30 cellular contexts compared by ENCODE assay signal in the genomic region with DNA sequence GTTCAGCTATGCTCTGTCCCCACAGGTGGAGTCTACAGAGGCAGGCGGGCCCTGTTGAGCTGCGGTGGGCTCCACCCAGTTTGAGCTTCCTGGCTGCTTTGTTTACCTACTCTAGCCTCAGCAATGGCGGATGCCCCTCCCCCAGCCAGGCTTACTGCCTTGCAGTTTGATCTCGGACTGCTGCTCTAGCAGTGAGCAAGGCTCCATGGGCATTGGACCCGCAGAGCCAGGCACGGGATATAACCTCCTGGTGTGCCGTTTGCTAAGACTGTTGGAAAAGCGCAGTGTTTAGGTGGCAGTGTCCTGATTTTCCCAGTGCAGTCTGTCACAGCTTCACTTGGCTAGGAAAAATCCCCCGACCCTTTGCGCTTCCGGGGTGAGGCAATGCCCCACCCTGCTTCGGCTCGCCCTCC.
DNase-seq lines count a peak whose midpoint lies in the region; ATAC-seq, FAIRE-seq and TF ChIP-seq lines count a peak whose summit lies in the region.
"Had no signal": no experiment of that assay in that cellular context is flagged by ENCODE, and none has a peak within 500 bp of the region (broad histone marks: within the 10 kb centered on the region; RNA-seq: fewer than 3 reads in every experiment).

No MANE protein-coding gene starts in this region.

- CTCF ChIA-PET in K562 (lab: Yijun Ruan, JAX; ENCODE audit: low intra/inter-chr PET ratio) = no interaction called here

- H3K4me1 ChIP-seq in K562 (replicated peaks in 1 of 2; ENCODE audit: control insufficient read depth in 2 of 2, insufficient read depth in 2 of 2, low read length in 2 of 2) = no peaks in the 10 kb centered on the region; a peak in 1 of 5 replicates
- H3K4me1 ChIP-seq: adrenal gland, BE2C, left ventricle myocardium inferior, prostate gland, testis, vagina had no signal

- H3K9me1 ChIP-seq in K562 (ENCODE audit: control insufficient read depth, insufficient read depth, low read length) = no peaks in the 10 kb centered on the region

- no peak for TF ChIP-seq CTCF in K562 (IDR thresholded peaks at IDR 0.05 in 2 of 3, conservative IDR thresholded peaks at IDR 0.05 in 1 of 3; ENCODE audit: insufficient read depth in 2 of 3, low read depth in 1 of 3, low read length in 3 of 3)

- no peak; the same call in 1 of the 2 replicates for TF ChIP-seq POLR2A in K562 (conservative IDR thresholded peaks at IDR 0.05)

- FAIRE-seq in K562 (lab: Jason Lieb, UNC) = no peak
- FAIRE-seq: GM18507 had no signal

- ATAC-seq in K562 (peak; percentile 70), HG03469 (IDR thresholded peaks at IDR 0.05; ENCODE audit: unreplicated experiment) (no peak), HG02885 (IDR thresholded peaks at IDR 0.05; ENCODE audit: poor library complexity, unreplicated experiment) (no peak), HG03135 (IDR thresholded peaks at IDR 0.05; ENCODE audit: unreplicated experiment) (no peak)
- ATAC-seq: sciatic nerve; stimulated activated naive B cell treated with anti-CD40 and anti-IgM and Interleukin-4, amounts not matched to agents 10 μg/mL and 1 μg/mL and 100 μg/mL, for 72 hours had no signal

- peak overlapping the region; percentile 53 to 74; a peak in 2 of 4 replicates for H3K9ac ChIP-seq in K562 (ENCODE audit: insufficient read depth in 1 of 2, low read depth in 2 of 2, low read length in 2 of 2)

- in situ Hi-C loops in K562 (cut with MboI) = no loop called here

- no peak for TF ChIP-seq EP300 in K562 (IDR thresholded peaks at IDR 0.05; ENCODE audit: low read length)

- no peaks in the 10 kb centered on the region for H3K79me2 ChIP-seq in K562 (ENCODE audit: control insufficient read depth, insufficient read depth, low read length)

- H4K20me1 ChIP-seq in K562 (replicated peaks; ENCODE audit: control insufficient read depth, insufficient read depth, low read length) = no peaks in the 10 kb centered on the region

- no peak for TF ChIP-seq RAD21 in K562 (CRISPR knock-in tag; conservative IDR thresholded peaks at IDR 0.05 in 1 of 2, IDR thresholded peaks at IDR 0.05 in 1 of 2)

- no TSS peak for BruUV-seq in K562 (replicated peaks; lab: Mats Ljungman, UMichigan)

- H3K36me3 ChIP-seq in K562 (ENCODE audit: control insufficient read depth, insufficient read depth, low read length) = no peaks in the 10 kb centered on the region
- H3K36me3 ChIP-seq: adrenal gland, BE2C, neutrophil, prostate gland, vagina had no signal

- peak overlapping the region; percentile 98 for H2AFZ ChIP-seq in K562 (ENCODE audit: low read depth, low read length)
- H2AFZ ChIP-seq: PC-9 had no signal

- H3K27ac ChIP-seq in K562 (ENCODE audit: extremely low read depth, low read depth, low read length) = no peak overlapping the region; the same call in 2 of the 3 replicates
- H3K27ac ChIP-seq: adrenal gland, epithelial cell of prostate, left ventricle myocardium inferior, neutrophil, PC-9, prostate gland, testis, vagina, VCaP had no signal

- intact Hi-C loops in K562 (cut with micrococcal nuclease) = no loop called here

- no peaks in the 10 kb centered on the region for H3K9me3 ChIP-seq in K562 (replicated peaks; ENCODE audit: control insufficient read depth, insufficient read depth, low read depth, low read length)
- H3K9me3 ChIP-seq: adrenal gland, BE2C, neutrophil, prostate gland, testis, vagina had no signal

- WGBS in K562 (ENCODE audit: insufficient coverage, low coverage, missing lambda C conversion rate) = 6% methylated on average over 13 of the region's 13 CpGs

- DNase-seq in activated gamma-delta T cell treated with Interleukin-2 at 50 U/mL for 16 hours (peak; percentile 12), activated gamma-delta T cell (lab: John Stamatoyannopoulos, UW) (no peak), NCI-H748 (lab: John Stamatoyannopoulos, UW; ENCODE audit: unreplicated experiment) (peak; percentile 77), K562 (ENCODE audit: extremely low read depth in 1 of 4, low spot score in 3 of 4) (peak in 1 of 4 experiments; percentile 54), superior temporal gyrus (ENCODE audit: extremely low spot score) (no peak)
- DNase-seq: activated naive CD4-positive, alpha-beta T cell; adrenal gland; BE2C; DMS79; GF-D8; islet precursor cell; left ventricle myocardium inferior; NCI-H1694 treated with DMSO at 0.1 percent for 48 hours; NCI-H510A; NK-92 treated with Interleukin-12 subunit alpha and Interleukin-12 subunit beta, amount 100 ng/mL, for 24 hours; PC-9; Right ventricle myocardium superior; stimulated activated CD4-positive, alpha-beta T cell treated with anti-CD3 and anti-CD28 coated beads, Interleukin-4, amount 100 ng/mL, for 4 hours; stimulated activated naive B cell treated with anti-CD40 and anti-IgM and Interleukin-4, amounts not matched to agents 10 μg/mL and 1 μg/mL and 100 μg/mL, for 72 hours; testis had no signal

- peak overlapping the region; percentile 37 for H3K4me3 ChIP-seq in K562
- H3K4me3 ChIP-seq: adrenal gland, left ventricle myocardium inferior, PC-9, prostate gland, testis, vagina had no signal

- POLR2A ChIA-PET in K562 (lab: Yijun Ruan, JAX) = interaction anchor here (0.6 to 1.3 kb wide), 2 partner anchors 17 to 19 kb away, joined by 3 to 4 read pairs; no protein-coding TSS in a partner anchor

- peak overlapping the region; percentile 83 for H3K4me2 ChIP-seq in K562 (ENCODE audit: insufficient read depth, low read length)
- H3K4me2 ChIP-seq: PC-9 had no signal

- H3K27me3 ChIP-seq in K562 (ENCODE audit: control insufficient read depth in 2 of 2, insufficient read depth in 2 of 2, low read length in 2 of 2) = no peaks in the 10 kb centered on the region
- H3K27me3 ChIP-seq: adrenal gland, BE2C, neutrophil, testis, vagina had no signal

TF ChIP-seq in K562, 482 proteins besides CTCF, POLR2A, EP300 and RAD21 (continues in another document):
- peak; percentile 26; the same call in 1 of the 2 replicates for TF ChIP-seq ELF1 (tag; IDR thresholded peaks at IDR 0.05)
- no peak for TF ChIP-seq NFXL1 (CRISPR knock-in tag; IDR thresholded peaks at IDR 0.05)
- TF ChIP-seq RNF2 (IDR thresholded peaks at IDR 0.05) = 0 out of 2 replicates have a peak, but pooled peaks have one; percentile 12
- TF ChIP-seq CTBP1 (IDR thresholded peaks at IDR 0.05; ENCODE audit: borderline replicate concordance) = peak; percentile 23; the same call in 1 of the 2 replicates
- TF ChIP-seq FOXA3 (CRISPR knock-in tag; conservative IDR thresholded peaks at IDR 0.05 in 1 of 2, IDR thresholded peaks at IDR 0.05 in 1 of 2) = peak; percentile 89 to 93
- TF ChIP-seq, protein P1, sequence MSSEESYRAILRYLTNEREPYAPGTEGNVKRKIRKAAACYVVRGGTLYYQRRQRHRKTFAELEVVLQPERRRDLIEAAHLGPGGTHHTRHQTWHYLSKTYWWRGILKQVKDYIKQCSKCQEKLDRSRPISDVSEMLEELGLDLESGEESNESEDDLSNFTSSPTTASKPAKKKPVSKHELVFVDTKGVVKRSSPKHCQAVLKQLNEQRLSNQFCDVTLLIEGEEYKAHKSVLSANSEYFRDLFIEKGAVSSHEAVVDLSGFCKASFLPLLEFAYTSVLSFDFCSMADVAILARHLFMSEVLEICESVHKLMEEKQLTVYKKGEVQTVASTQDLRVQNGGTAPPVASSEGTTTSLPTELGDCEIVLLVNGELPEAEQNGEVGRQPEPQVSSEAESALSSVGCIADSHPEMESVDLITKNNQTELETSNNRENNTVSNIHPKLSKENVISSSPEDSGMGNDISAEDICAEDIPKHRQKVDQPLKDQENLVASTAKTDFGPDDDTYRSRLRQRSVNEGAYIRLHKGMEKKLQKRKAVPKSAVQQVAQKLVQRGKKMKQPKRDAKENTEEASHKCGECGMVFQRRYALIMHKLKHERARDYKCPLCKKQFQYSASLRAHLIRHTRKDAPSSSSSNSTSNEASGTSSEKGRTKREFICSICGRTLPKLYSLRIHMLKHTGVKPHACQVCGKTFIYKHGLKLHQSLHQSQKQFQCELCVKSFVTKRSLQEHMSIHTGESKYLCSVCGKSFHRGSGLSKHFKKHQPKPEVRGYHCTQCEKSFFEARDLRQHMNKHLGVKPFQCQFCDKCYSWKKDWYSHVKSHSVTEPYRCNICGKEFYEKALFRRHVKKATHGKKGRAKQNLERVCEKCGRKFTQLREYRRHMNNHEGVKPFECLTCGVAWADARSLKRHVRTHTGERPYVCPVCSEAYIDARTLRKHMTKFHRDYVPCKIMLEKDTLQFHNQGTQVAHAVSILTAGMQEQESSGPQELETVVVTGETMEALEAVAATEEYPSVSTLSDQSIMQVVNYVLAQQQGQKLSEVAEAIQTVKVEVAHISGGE (CRISPR knock-in tag; IDR thresholded peaks at IDR 0.05) = peak in 1 of 3 experiments; percentile 90; a peak in 2 of 6 replicates
- 0 out of 2 replicates have a peak, but pooled peaks have one; percentile 23 for TF ChIP-seq ATF7 (IDR thresholded peaks at IDR 0.05)
- TF ChIP-seq TCF7L2 (IDR thresholded peaks at IDR 0.05; ENCODE audit: low read depth, low read length) = no peak
- TF ChIP-seq, protein P2, sequence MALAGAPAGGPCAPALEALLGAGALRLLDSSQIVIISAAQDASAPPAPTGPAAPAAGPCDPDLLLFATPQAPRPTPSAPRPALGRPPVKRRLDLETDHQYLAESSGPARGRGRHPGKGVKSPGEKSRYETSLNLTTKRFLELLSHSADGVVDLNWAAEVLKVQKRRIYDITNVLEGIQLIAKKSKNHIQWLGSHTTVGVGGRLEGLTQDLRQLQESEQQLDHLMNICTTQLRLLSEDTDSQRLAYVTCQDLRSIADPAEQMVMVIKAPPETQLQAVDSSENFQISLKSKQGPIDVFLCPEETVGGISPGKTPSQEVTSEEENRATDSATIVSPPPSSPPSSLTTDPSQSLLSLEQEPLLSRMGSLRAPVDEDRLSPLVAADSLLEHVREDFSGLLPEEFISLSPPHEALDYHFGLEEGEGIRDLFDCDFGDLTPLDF (CRISPR knock-in tag; IDR thresholded peaks at IDR 0.05) = no peak
- TF ChIP-seq FOXK2 (conservative IDR thresholded peaks at IDR 0.05 in 1 of 2, IDR thresholded peaks at IDR 0.05 in 1 of 2; ENCODE audit: low read depth in 2 of 2) = peak; percentile 83 to 87
- peak; percentile 31; the same call in 1 of the 2 replicates for TF ChIP-seq POLR2G (IDR thresholded peaks at IDR 0.05; ENCODE audit: low read depth, low read length)
- no peak for TF ChIP-seq JUND (IDR thresholded peaks at IDR 0.05; ENCODE audit: borderline replicate concordance, low read depth, low read length)
- TF ChIP-seq JUND (tag; IDR thresholded peaks at IDR 0.05; ENCODE audit: borderline replicate concordance, low read depth, low read length) = no peak
- TF ChIP-seq RBFOX2 (IDR thresholded peaks at IDR 0.05; ENCODE audit: low read depth, low read length) = 0 out of 2 replicates have a peak, but pooled peaks have one; percentile 27
- no peak for TF ChIP-seq ETV5 (CRISPR knock-in tag; IDR thresholded peaks at IDR 0.05; ENCODE audit: low read depth)
- no peak for TF ChIP-seq NR3C1 (CRISPR knock-in tag; IDR thresholded peaks at IDR 0.05)
- TF ChIP-seq YY1 (IDR thresholded peaks at IDR 0.05; ENCODE audit: borderline replicate concordance in 1 of 3, control insufficient read depth in 1 of 3, extremely low read depth in 1 of 3, insufficient read depth in 3 of 3, insufficient read length in 1 of 3, insufficient replicate concordance in 2 of 3, low read depth in 1 of 3, low read length in 2 of 3) = peak in 2 of 3 experiments; percentile 77 to 91

Comparison
In these comparisons a context has a peak if more than half of its experiments do, and no peak if none do; other contexts are left out.
1. DNase-seq: peak in activated gamma-delta T cell treated with Interleukin-2 at 50 U/mL for 16 hours (single experiment) and NCI-H748 (single experiment); none in activated gamma-delta T cell (single experiment) and superior temporal gyrus (single experiment).